12 cellular contexts compared by ENCODE assay signal in the genomic region with DNA sequence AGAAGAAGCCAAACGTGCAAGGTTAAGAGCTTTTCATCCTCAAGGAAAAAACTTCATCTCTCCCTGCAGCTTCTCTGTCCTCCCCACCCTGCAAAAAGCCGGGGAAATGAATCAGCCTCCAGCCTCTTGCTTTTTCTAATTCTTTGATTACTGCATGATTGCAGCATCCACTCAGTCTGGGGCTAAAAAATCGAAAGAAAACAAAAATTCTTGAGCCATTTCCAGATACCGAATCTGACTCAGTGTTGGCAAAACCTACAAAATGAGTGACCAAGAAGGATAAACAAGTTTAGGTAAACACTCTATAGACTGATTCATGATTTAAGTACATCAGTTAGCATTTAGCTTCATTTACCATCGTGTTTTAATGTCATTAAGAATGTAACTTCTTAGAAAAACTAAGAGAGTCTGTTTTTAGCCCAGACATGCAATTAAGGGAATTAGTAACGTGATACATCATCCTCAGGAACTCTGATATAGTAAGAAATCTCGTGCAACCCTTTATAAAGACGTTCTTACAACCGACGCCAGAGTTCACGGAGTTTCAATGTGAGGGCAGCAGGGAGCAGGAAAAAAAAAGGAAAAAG.
DNase-seq lines count a peak whose midpoint lies in the region; ATAC-seq and TF ChIP-seq lines count a peak whose summit lies in the region.
"Had no signal": no experiment of that assay in that cellular context is flagged by ENCODE, and none has a peak within 500 bp of the region (broad histone marks: within the 10 kb centered on the region; RNA-seq: fewer than 3 reads in every experiment).

No MANE protein-coding gene starts in this region.

- TF ChIP-seq CTCF in choroid plexus epithelial cell (conservative IDR thresholded peaks at IDR 0.05; ENCODE audit: low read depth, low read length) (peak; percentile 2), mucosa of descending colon (IDR thresholded peaks at IDR 0.05) (no peak)

- no peaks in the 10 kb centered on the region for H3K36me3 ChIP-seq in mucosa of descending colon (ENCODE audit: low read depth)
- H3K36me3 ChIP-seq: pancreas had no signal

- peak; percentile 48 for ATAC-seq in mucosa of descending colon
- ATAC-seq in HG03521 (IDR thresholded peaks at IDR 0.05; ENCODE audit: unreplicated experiment), result no peak
- no peak for ATAC-seq in left lobe of liver
- ATAC-seq: activated T-helper 17 cell treated with anti-CD3 and anti-CD28 coated beads, Interleukin-2, amount 50 U/mL, for 72 hours had no signal

- DNase-seq in AG08396 (ENCODE audit: low spot score) (peak; percentile 78), M059J (ENCODE audit: low read depth) (peak; percentile 87), choroid plexus epithelial cell (ENCODE audit: low read depth) (peak; percentile 83), mucosa of descending colon (no peak), middle frontal gyrus (ENCODE audit: extremely low spot score, low spot score) (no peak), GM19238 (ENCODE audit: insufficient read length, low spot score) (no peak), left lobe of liver (ENCODE audit: low spot score) (no peak)
- DNase-seq: GF-D8, NCI-H2171 had no signal

- no peaks in the 10 kb centered on the region for H3K9me3 ChIP-seq in mucosa of descending colon
- H3K9me3 ChIP-seq: pancreas had no signal

- H3K4me1 ChIP-seq in mucosa of descending colon (ENCODE audit: low read depth), result no peaks in the 10 kb centered on the region

- intact Hi-C loops in mucosa of descending colon (cut with DNase I, micrococcal nuclease), result no loop called here

- no peak overlapping the region for H3K4me3 ChIP-seq in choroid plexus epithelial cell (ENCODE audit: low read depth, low read length)
- no peak overlapping the region for H3K4me3 ChIP-seq in mucosa of descending colon
- H3K4me3 ChIP-seq: pancreas had no signal

Comparison
In these comparisons a context has a peak if more than half of its experiments do, and no peak if none do; other contexts are left out.
1. DNase-seq: peak in AG08396 (single experiment), M059J (single experiment) and choroid plexus epithelial cell (single experiment); none in mucosa of descending colon (0 of 3), middle frontal gyrus (single experiment), GM19238 (single experiment) and left lobe of liver (single experiment).